1 cellular context compared by ENCODE assay signal in genomic region chr9:82810902-82811301, GRCh38.
A peak's percentile ranks its signal among the peaks of the same experiment; 100 is the strongest.
TF ChIP-seq lines count a peak whose summit lies in the region.

No MANE protein-coding gene starts in this region.

TF ChIP-seq in GM23338, 12 proteins besides CTCF, POLR2A, EP300 and RAD21 (continued from another document):
- TF ChIP-seq ZNF462 (CRISPR knock-in tag; IDR thresholded peaks at IDR 0.05) (no peak), ETS1 (IDR thresholded peaks at IDR 0.05) (peak; percentile 53; the same call in 1 of the 2 replicates)
